Comparison of ENCODE assay signal across 15 cellular contexts in genomic region chr10:1402016-1402820, GRCh38.
"Had no signal": no experiment of that assay in that cellular context is flagged by ENCODE, and none has a peak within 500 bp of the region (broad histone marks: within the 10 kb centered on the region; RNA-seq: fewer than 3 reads in every experiment).

No MANE protein-coding gene starts in this region.

- H3K27me3 Mint-ChIP-seq: activated CD8-positive, alpha-beta T cell treated with anti-CD3 and anti-CD28 coated beads for 36 hours had no signal

- H3K4me3 Mint-ChIP-seq: activated CD8-positive, alpha-beta T cell treated with anti-CD3 and anti-CD28 coated beads for 36 hours; stimulated activated memory B cell treated with anti-CD40 and anti-IgM and Interleukin-4, amounts not matched to agents 10 μg/mL and 1 μg/mL and 100 μg/mL, for 72 hours; type B pancreatic cell had no signal

- H3K36me3 Mint-ChIP-seq: activated naive CD4-positive, alpha-beta T cell treated with anti-CD3 and anti-CD28 coated beads, Interleukin-2, amount 50 U/mL, for 72 hours; stimulated activated memory B cell treated with anti-CD40 and anti-IgM and Interleukin-4, amounts not matched to agents 10 μg/mL and 1 μg/mL and 100 μg/mL, for 72 hours had no signal

- H3K4me1 ChIP-seq: body of pancreas had no signal

- H3K27me3 ChIP-seq: body of pancreas had no signal

- H3K9me3 Mint-ChIP-seq: activated CD8-positive, alpha-beta T cell treated with anti-CD3 and anti-CD28 coated beads for 36 hours; activated naive CD4-positive, alpha-beta T cell treated with anti-CD3 and anti-CD28 coated beads, Interleukin-2, amount 50 U/mL, for 72 hours; activated T-helper 2 cell treated with anti-CD3 and anti-CD28 coated beads, Interferon-gamma antibody, Interleukin-2, Interleukin-4, amounts not matched to agents 10 μg/mL and 5 μg/mL and 100 μg/mL, durations not matched to agents 14 hours and 24 hours and 36 hours; stimulated activated memory B cell treated with anti-CD40 and anti-IgM and Interleukin-4, amounts not matched to agents 10 μg/mL and 1 μg/mL and 100 μg/mL, for 72 hours; type B pancreatic cell had no signal

- H3K4me1 Mint-ChIP-seq: stimulated activated memory B cell treated with anti-CD40 and anti-IgM and Interleukin-4, amounts not matched to agents 10 μg/mL and 1 μg/mL and 100 μg/mL, for 72 hours had no signal

- H3K9me3 ChIP-seq: body of pancreas had no signal

- ATAC-seq: activated CD8-positive, alpha-beta T cell treated with anti-CD3 and anti-CD28 coated beads for 36 hours; activated naive CD4-positive, alpha-beta T cell treated with anti-CD3 and anti-CD28 coated beads, Interleukin-2, amount 50 U/mL, for 72 hours; body of pancreas; stimulated activated memory B cell treated with anti-CD40 and anti-IgM and Interleukin-4, amounts not matched to agents 10 μg/mL and 1 μg/mL and 100 μg/mL, for 72 hours had no signal

- H3K4me3 ChIP-seq: body of pancreas, dorsolateral prefrontal cortex had no signal

- FAIRE-seq: endothelial cell of umbilical vein, frontal cortex, kidney had no signal

- H3K27ac ChIP-seq: body of pancreas had no signal

- H3K27ac Mint-ChIP-seq: activated CD8-positive, alpha-beta T cell treated with anti-CD3 and anti-CD28 coated beads for 36 hours; activated T-helper 2 cell treated with anti-CD3 and anti-CD28 coated beads, Interferon-gamma antibody, Interleukin-2, Interleukin-4, amounts not matched to agents 10 μg/mL and 5 μg/mL and 100 μg/mL, durations not matched to agents 14 hours and 24 hours and 36 hours; stimulated activated memory B cell treated with anti-CD40 and anti-IgM and Interleukin-4, amounts not matched to agents 10 μg/mL and 1 μg/mL and 100 μg/mL, for 72 hours had no signal

- DNase-seq: activated CD8-positive, alpha-beta T cell treated with anti-CD3 and anti-CD28 coated beads for 36 hours; activated T-cell treated with anti-CD3 and anti-CD28 coated beads for 4 hours; amniotic stem cell; body of pancreas; cerebellar nuclear complex; kidney; posterior cingulate gyrus; right cardiac atrium had no signal
